ENCODE assay signal across 1 cellular context in genomic region chr7:120272261-120272895, GRCh38.
A peak's percentile ranks its signal among the peaks of the same experiment; 100 is the strongest.
TF ChIP-seq lines count a peak whose summit lies in the region.

No MANE protein-coding gene starts in this region.

TF ChIP-seq in HepG2, 621 proteins besides CTCF, POLR2A, EP300 and RAD21 (continued from another document):
- TF ChIP-seq ZNF318 (CRISPR knock-in tag; IDR thresholded peaks at IDR 0.05) = no peak
- no peak for TF ChIP-seq HNRNPH1 (optimal IDR thresholded peaks at IDR 0.05; ENCODE audit: low read depth, low read length)
- TF ChIP-seq THAP7 (CRISPR knock-in tag; IDR thresholded peaks at IDR 0.05) = no peak
- TF ChIP-seq ZNF75D (CRISPR knock-in tag; IDR thresholded peaks at IDR 0.05; ENCODE audit: borderline replicate concordance) = no peak
- TF ChIP-seq SMC3 (IDR thresholded peaks at IDR 0.05; ENCODE audit: low read length) = peak; percentile 29; the same call in 1 of the 2 replicates
- peak; percentile 64 for TF ChIP-seq STAG1 (CRISPR knock-in tag; IDR thresholded peaks at IDR 0.05)
- no peak for TF ChIP-seq TFDP2 (CRISPR knock-in tag; IDR thresholded peaks at IDR 0.05)
- no peak for TF ChIP-seq FLYWCH1 (CRISPR knock-in tag; IDR thresholded peaks at IDR 0.05)
- TF ChIP-seq ZNF10 (CRISPR knock-in tag; IDR thresholded peaks at IDR 0.05; ENCODE audit: borderline replicate concordance, low read depth) = no peak
- no peak for TF ChIP-seq NFE2L1 (CRISPR knock-in tag; IDR thresholded peaks at IDR 0.05; ENCODE audit: borderline replicate concordance)
TF ChIP-seq in HepG2: peak in this region for 2.
